8 cellular contexts compared by ENCODE assay signal in genomic region chr4:41257901-41258300, GRCh38. TPM values are rescaled to one million over a fixed set of nuclear protein-coding genes. Genes with fewer than 3 reads are reported as not detected.
A peak's percentile ranks its signal among the peaks of the same experiment; 100 is the strongest.
DNase-seq lines count a peak whose midpoint lies in the region; ATAC-seq and TF ChIP-seq lines count a peak whose summit lies in the region.

No MANE protein-coding gene starts in this region.

- H3K4me1 Mint-ChIP-seq in central memory CD8-positive, alpha-beta T cell: no peaks in the 10 kb centered on the region
- peaks cover 8 to 15% (median 9%) of the 10 kb centered on the region in 3 donors for H3K4me1 Mint-ChIP-seq in naive B cell

- intact Hi-C loops in lower leg skin (cut with DNase I; ENCODE audit: low total_unique reads): no loop called here

- TF ChIP-seq CTCF in AG09309 (IDR thresholded peaks at IDR 0.05; ENCODE audit: control insufficient read depth, insufficient read depth, low read depth, low read length, missing control alignments) (no peak), lower leg skin (IDR thresholded peaks at IDR 0.05) (no peak)

- H3K4me3 ChIP-seq in AG09309 (ENCODE audit: control insufficient read depth, low read depth, low read length): peak overlapping the region; percentile 53
- H3K4me3 ChIP-seq in HAP-1: peak overlapping the region; percentile 83
- no peak overlapping the region for H3K4me3 ChIP-seq in lower leg skin (ENCODE audit: low read depth, poor library complexity, severe bottlenecking)

- H3K4me1 ChIP-seq in HAP-1: peaks cover 23% of the 10 kb centered on the region

- no peaks in the 10 kb centered on the region for H3K36me3 Mint-ChIP-seq in central memory CD8-positive, alpha-beta T cell (ENCODE audit: insufficient read depth)
- H3K36me3 Mint-ChIP-seq in naive B cell: peaks cover 0 to 8% of the 10 kb centered on the region in 2 donors

- peaks cover 50% of the 10 kb centered on the region for H3K36me3 ChIP-seq in HAP-1 (replicated peaks)

- peak overlapping the region; percentile 51 for H3K4me3 Mint-ChIP-seq in central memory CD8-positive, alpha-beta T cell
- peak overlapping the region; percentile 49 to 90 (median 70) for H3K4me3 Mint-ChIP-seq in naive B cell

- no peak for DNase-seq in AG09309 (ENCODE audit: low read depth)
- peak; percentile 39 to 51 for DNase-seq in HAP-1 (ENCODE audit: low spot score in 2 of 2)
- DNase-seq in central memory CD8-positive, alpha-beta T cell (ENCODE audit: low spot score in 2 of 2): no peak
- no peak for DNase-seq in naive B cell
- DNase-seq in lower leg skin (ENCODE audit: low spot score in 2 of 2): no peak
- no peak for DNase-seq in activated CD4-positive, alpha-beta T cell treated with anti-CD3 and anti-CD28 coated beads, Interleukin-2, amount 50 U/mL, for 48 hours

- H3K27me3 Mint-ChIP-seq in central memory CD8-positive, alpha-beta T cell: peaks cover 54% of the 10 kb centered on the region
- peaks cover 37 to 67% (median 51%) of the 10 kb centered on the region in 3 donors for H3K27me3 Mint-ChIP-seq in naive B cell

- no peak overlapping the region for H3K27ac Mint-ChIP-seq in central memory CD8-positive, alpha-beta T cell (ENCODE audit: low read depth)
- H3K27ac Mint-ChIP-seq in naive B cell: peak overlapping the region in 1 of 6 donors; percentile 16

- H3K9me3 ChIP-seq in HAP-1: no peaks in the 10 kb centered on the region

- no peak for ATAC-seq in central memory CD8-positive, alpha-beta T cell (replicated peaks; ENCODE audit: extremely low read depth, poor library complexity, severe bottlenecking)
- ATAC-seq in naive B cell (ENCODE audit: low read depth in 2 of 2): no peak
- ATAC-seq in GM18519 (IDR thresholded peaks at IDR 0.05; ENCODE audit: low FRiP score, unreplicated experiment): no peak
- no peak for ATAC-seq in HG02642 (IDR thresholded peaks at IDR 0.05; ENCODE audit: poor library complexity, unreplicated experiment)

- no peaks in the 10 kb centered on the region for H3K27me3 ChIP-seq in HAP-1 (ENCODE audit: low read depth)

- no peaks in the 10 kb centered on the region for H3K9me3 Mint-ChIP-seq in central memory CD8-positive, alpha-beta T cell
- peaks cover 0 to 3% (median 0%) of the 10 kb centered on the region in 7 donors for H3K9me3 Mint-ChIP-seq in naive B cell

- in situ Hi-C loops in HAP-1 (cut with MboI; ENCODE audit: low sequenced_read_pairs): no loop called here

- 36 to 41% methylated on average over 10 to 11 of the region's 11 CpGs for WGBS in lower leg skin, 2 donors

- no peak for TF ChIP-seq POLR2A in lower leg skin (IDR thresholded peaks at IDR 0.05)

RNA-seq across cellular contexts. Expression of gene UCHL1, which starts 1.2 kb away (rescaled TPM):
- under 1 TPM in 1 of 6 donors, not detected in 5; 0.57 TPM for polyA plus RNA-seq in naive B cell (ENCODE audit: low read depth in 6 of 6)
- 1 to 10 TPM; 2.2 to 8.3 (median 5.1) TPM for total RNA-seq in lower leg skin

RNA-seq across cellular contexts. Expression of gene APBB2, which starts 43.6 kb away (rescaled TPM):
- 10 to 100 TPM in 5 of 6 donors, 1 to 10 TPM in 1; 8.6 to 23.5 (median 15.7) TPM for polyA plus RNA-seq in naive B cell (ENCODE audit: low read depth in 6 of 6)
- 10 to 100 TPM; 24.0 to 49.2 (median 43.3) TPM for total RNA-seq in lower leg skin

Comparison
In these comparisons a context has a peak if more than half of its experiments do, and no peak if none do; other contexts are left out.
1. DNase-seq: peak in HAP-1 (2 of 2); none in AG09309 (single experiment), central memory CD8-positive, alpha-beta T cell (0 of 2), naive B cell (single experiment), lower leg skin (0 of 2) and activated CD4-positive, alpha-beta T cell treated with anti-CD3 and anti-CD28 coated beads, Interleukin-2, amount 50 U/mL, for 48 hours (0 of 2).